In the genomic region with DNA sequence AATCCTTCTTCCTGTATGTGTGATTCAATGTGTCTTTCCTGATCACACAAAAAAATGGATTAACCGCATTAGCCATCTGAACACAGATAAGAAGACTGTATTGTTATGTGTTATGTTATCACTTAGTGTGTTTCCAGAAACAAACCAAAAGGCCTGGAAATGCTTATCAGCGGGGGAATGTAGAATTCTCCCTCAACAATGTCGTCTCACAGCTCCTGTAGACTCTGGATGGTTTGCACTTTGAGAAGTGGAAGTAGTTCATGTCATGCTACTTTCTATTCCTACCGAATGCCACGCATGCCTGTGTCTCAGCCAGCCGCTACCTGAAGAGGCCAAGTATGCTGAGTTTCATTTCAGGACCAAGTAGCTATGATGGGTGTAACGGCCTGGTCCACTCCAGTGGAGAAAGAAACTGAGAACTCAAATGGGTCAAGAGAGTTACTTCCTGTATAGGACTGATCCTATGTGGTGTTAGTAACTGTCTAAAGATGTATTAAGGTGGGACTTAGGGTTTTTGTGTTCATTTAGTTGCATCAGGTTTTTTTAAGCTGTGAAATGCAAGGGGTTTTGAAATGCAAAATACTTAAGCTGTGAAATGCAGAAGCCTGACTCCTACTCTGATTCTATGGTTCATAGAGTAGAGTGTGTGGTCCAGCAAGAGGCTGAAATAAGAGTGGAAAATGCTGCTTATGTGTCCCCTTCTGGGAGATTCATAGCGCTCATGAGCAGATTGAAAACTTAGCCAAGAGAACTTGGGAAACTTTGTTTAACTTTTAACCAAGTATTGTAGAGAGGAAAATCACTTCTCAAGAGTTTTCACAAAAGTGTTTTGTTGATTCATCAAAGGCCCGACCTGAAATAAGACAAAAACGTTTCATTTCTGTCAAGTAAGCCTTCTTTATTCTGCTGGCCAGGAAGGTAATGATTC, we compare ENCODE assay signal across 11 cellular contexts.
DNase-seq lines count a peak whose midpoint lies in the region; ATAC-seq and TF ChIP-seq lines count a peak whose summit lies in the region.
"Had no signal": no experiment of that assay in that cellular context is flagged by ENCODE, and none has a peak within 500 bp of the region (broad histone marks: within the 10 kb centered on the region; RNA-seq: fewer than 3 reads in every experiment).

No MANE protein-coding gene starts in this region.

- peaks cover 14% of the 10 kb centered on the region for H3K36me3 Mint-ChIP-seq in nephron progenitor cell (ENCODE audit: low read depth)

- H3K9me3 Mint-ChIP-seq in nephron progenitor cell, result no peaks in the 10 kb centered on the region

- no peak for TF ChIP-seq CTCF in nephron progenitor cell (IDR thresholded peaks at IDR 0.05)

- peaks cover 3% of the 10 kb centered on the region for H3K27me3 Mint-ChIP-seq in nephron progenitor cell (ENCODE audit: low read depth, poor library complexity)

- H3K4me1 Mint-ChIP-seq in nephron progenitor cell, result peaks cover 71% of the 10 kb centered on the region

- H3K4me3 Mint-ChIP-seq in nephron progenitor cell, result no peak overlapping the region

- ATAC-seq in GM18867 (IDR thresholded peaks at IDR 0.05; ENCODE audit: unreplicated experiment) (peak; percentile 84), HG02884 (IDR thresholded peaks at IDR 0.05; ENCODE audit: unreplicated experiment) (peak; percentile 49)
- ATAC-seq: HCT116 had no signal

- H3K27ac Mint-ChIP-seq in nephron progenitor cell, result peak overlapping the region; percentile 91

- peak; percentile 71 for DNase-seq in astrocyte of the hippocampus (ENCODE audit: low read depth, low spot score)
- no peak for DNase-seq in nephron progenitor cell
- DNase-seq in GDM1 (lab: John Stamatoyannopoulos, UW), result no peak
- no peak for DNase-seq in NCI-H2107 treated with DMSO at 0.1 percent for 48 hours (lab: John Stamatoyannopoulos, UW; ENCODE audit: unreplicated experiment)
- no peak for DNase-seq in ecto neural progenitor cell (ENCODE audit: low spot score)
- no peak for DNase-seq in activated CD8-positive, alpha-beta memory T cell treated with anti-CD3 and anti-CD28 coated beads, Interleukin-2, amount 50 U/mL, for 4 hours
- DNase-seq: activated CD4-positive, alpha-beta T cell treated with anti-CD3 and anti-CD28 coated beads, Interleukin-2, amount 50 U/mL, for 48 hours; NCI-H526 treated with DMSO at 0.1 percent for 48 hours had no signal
